Comparison of ENCODE assay signal across 7 cellular contexts in the genomic region with DNA sequence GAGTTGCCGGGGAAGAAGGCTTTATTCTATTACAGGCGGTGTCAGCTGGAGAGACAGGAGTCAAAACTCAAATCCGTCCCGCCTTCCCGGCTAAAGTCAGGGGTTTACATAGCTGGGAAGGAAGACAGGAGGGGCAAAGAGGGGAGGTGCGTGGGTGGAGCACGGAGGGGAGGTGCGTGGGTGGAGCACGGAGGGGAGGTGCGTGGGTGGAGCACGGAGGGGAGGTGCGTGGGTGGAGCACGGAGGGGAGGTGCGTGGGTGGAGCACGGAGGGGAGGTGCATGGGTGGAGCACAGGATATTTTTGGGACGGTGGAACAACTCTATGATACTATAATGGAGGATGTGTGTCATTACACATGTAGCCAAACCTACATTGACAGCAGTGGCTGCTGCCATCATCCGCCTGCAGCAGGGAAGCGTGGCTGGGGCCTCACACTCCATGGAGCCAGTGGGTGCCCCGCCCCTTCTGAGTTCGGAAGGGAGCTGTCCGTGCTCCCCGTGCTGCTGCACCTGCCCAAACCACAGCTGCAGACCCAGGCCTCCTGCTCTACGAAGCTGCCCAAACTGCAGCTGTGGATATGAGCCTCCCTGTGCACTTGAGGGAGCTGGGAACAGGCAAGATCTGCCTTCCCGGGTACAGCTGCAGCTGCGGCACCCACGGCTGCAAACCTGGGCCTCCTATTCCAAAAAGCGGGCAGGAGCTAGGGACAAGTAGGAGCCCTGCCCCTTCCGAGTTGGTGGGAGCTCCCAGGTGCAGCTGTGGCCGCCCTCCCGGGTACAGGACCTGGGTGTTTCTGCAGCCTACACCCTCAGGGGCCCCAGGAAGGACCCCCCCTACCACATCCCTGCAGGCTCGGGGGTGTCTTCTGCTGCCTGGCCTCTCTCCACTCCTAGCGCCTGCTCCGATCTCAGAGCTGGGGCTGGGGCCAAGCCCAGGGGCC.
DNase-seq lines count a peak whose midpoint lies in the region; ATAC-seq lines count a peak whose summit lies in the region.

No MANE protein-coding gene starts in this region.

- H3K4me3 Mint-ChIP-seq in activated T-cell treated with anti-CD3 and anti-CD28 coated beads, Interleukin-2, amount 50 U/mL, for 4 hours, result peak overlapping the region; percentile 86

- H3K36me3 Mint-ChIP-seq in activated T-cell treated with anti-CD3 and anti-CD28 coated beads, Interleukin-2, amount 50 U/mL, for 4 hours (ENCODE audit: insufficient read depth), result no peaks in the 10 kb centered on the region

- ATAC-seq in GM21737 (IDR thresholded peaks at IDR 0.05; ENCODE audit: unreplicated experiment), result peak; percentile 4
- peak in 1 of 2 donors; percentile 25 for ATAC-seq in activated T-cell treated with anti-CD3 and anti-CD28 coated beads, Interleukin-2, amount 50 U/mL, for 4 hours
- ATAC-seq in HG03432 (IDR thresholded peaks at IDR 0.05; ENCODE audit: unreplicated experiment), result no peak
- ATAC-seq in GM21576 (IDR thresholded peaks at IDR 0.05; ENCODE audit: unreplicated experiment), result no peak

- in situ Hi-C loops in G401 (cut with HindIII; ENCODE audit: low sequenced_read_pairs), result no loop called here

- no peaks in the 10 kb centered on the region for H3K9me3 Mint-ChIP-seq in activated T-cell treated with anti-CD3 and anti-CD28 coated beads, Interleukin-2, amount 50 U/mL, for 4 hours

- no peaks in the 10 kb centered on the region for H3K27me3 Mint-ChIP-seq in activated T-cell treated with anti-CD3 and anti-CD28 coated beads, Interleukin-2, amount 50 U/mL, for 4 hours (ENCODE audit: low read depth)

- peaks cover 19% of the 10 kb centered on the region for H3K4me1 Mint-ChIP-seq in activated T-cell treated with anti-CD3 and anti-CD28 coated beads, Interleukin-2, amount 50 U/mL, for 4 hours (ENCODE audit: low read depth)

- peak; percentile 66 for DNase-seq in NCI-H2107 (lab: John Stamatoyannopoulos, UW)
- peak; percentile 25 for DNase-seq in activated T-cell treated with anti-CD3 and anti-CD28 coated beads, Interleukin-2, amount 50 U/mL, for 4 hours
- peak; percentile 62 for DNase-seq in stimulated activated CD4-positive, alpha-beta T cell treated with anti-CD3 and anti-CD28 coated beads, Interleukin-1b, Interleukin-23, amount 100 ng/mL, for 48 hours
- no peak for DNase-seq in G401 (ENCODE audit: low spot score)
